ENCODE assay signal across 10 cellular contexts in genomic region chr13:99296270-99296865, GRCh38. TPM values are rescaled to one million over a fixed set of nuclear protein-coding genes. Genes with fewer than 3 reads are reported as not detected.
A peak's percentile ranks its signal among the peaks of the same experiment; 100 is the strongest.
DNase-seq lines count a peak whose midpoint lies in the region; ATAC-seq, FAIRE-seq and TF ChIP-seq lines count a peak whose summit lies in the region.
"Had no signal": no experiment of that assay in that cellular context is flagged by ENCODE, and none has a peak within 500 bp of the region (broad histone marks: within the 10 kb centered on the region; RNA-seq: fewer than 3 reads in every experiment).

No MANE protein-coding gene starts in this region.

- H3K4me3 ChIP-seq in HAP-1: no peak overlapping the region

- H3K4me1 Mint-ChIP-seq in effector memory CD8-positive, alpha-beta T cell (ENCODE audit: low read depth in 2 of 2): peaks cover 56 to 75% of the 10 kb centered on the region in 2 donors

- peak; percentile 60 for FAIRE-seq in GM12891 (lab: Jason Lieb, UNC)

- no peaks in the 10 kb centered on the region for H3K9me3 ChIP-seq in HAP-1

- H3K27me3 ChIP-seq in HAP-1 (ENCODE audit: low read depth): no peaks in the 10 kb centered on the region

- H3K4me3 Mint-ChIP-seq in effector memory CD8-positive, alpha-beta T cell: peak overlapping the region; percentile 66 to 87

- no peaks in the 10 kb centered on the region for H3K27me3 Mint-ChIP-seq in effector memory CD8-positive, alpha-beta T cell

- ATAC-seq in GM21526 (IDR thresholded peaks at IDR 0.05; ENCODE audit: low FRiP score, unreplicated experiment) (peak; percentile 37), HG03469 (IDR thresholded peaks at IDR 0.05; ENCODE audit: unreplicated experiment) (peak; percentile 41), GM19452 (IDR thresholded peaks at IDR 0.05; ENCODE audit: unreplicated experiment) (no peak)
- ATAC-seq in effector memory CD8-positive, alpha-beta T cell (replicated peaks): peak; percentile 80

- H3K4me1 ChIP-seq in HAP-1: no peaks in the 10 kb centered on the region

- H3K36me3 Mint-ChIP-seq in effector memory CD8-positive, alpha-beta T cell (ENCODE audit: insufficient read depth): peaks cover 83% of the 10 kb centered on the region

- in situ Hi-C loops in HAP-1 (cut with MboI; ENCODE audit: low sequenced_read_pairs): no loop called here

- H3K27ac Mint-ChIP-seq in effector memory CD8-positive, alpha-beta T cell: peak overlapping the region; percentile 90 to 97

- no peaks in the 10 kb centered on the region for H3K9me3 Mint-ChIP-seq in effector memory CD8-positive, alpha-beta T cell

- DNase-seq in GM12891 (ENCODE audit: insufficient read length, low spot score): no peak
- no peak for DNase-seq in effector memory CD8-positive, alpha-beta T cell
- no peak for DNase-seq in HAP-1 (ENCODE audit: low spot score in 2 of 2)
- DNase-seq in GM03348 (ENCODE audit: low spot score): no peak
- no peak for DNase-seq in amniotic stem cell (lab: John Stamatoyannopoulos, UW)
- DNase-seq: NCI-H1694 treated with DMSO at 0.1 percent for 48 hours, T1000 had no signal

- no peaks in the 10 kb centered on the region for H3K36me3 ChIP-seq in HAP-1 (replicated peaks)

- no peak for TF ChIP-seq POLR2A in GM12891 (IDR thresholded peaks at IDR 0.05; ENCODE audit: low read depth, low read length)

TF ChIP-seq in GM12891, 5 proteins besides CTCF, POLR2A, EP300 and RAD21:
- TF ChIP-seq PAX5 (IDR thresholded peaks at IDR 0.05; ENCODE audit: insufficient read depth, low read length, severe bottlenecking) (no peak), TAF1 (IDR thresholded peaks at IDR 0.05; ENCODE audit: low read depth, low read length) (no peak)

RNA-seq across cellular contexts. Expression of gene GPR183, which starts 10.8 kb away (rescaled TPM):
- 61.8 TPM for polyA plus RNA-seq in GM12891 (2012; ENCODE audit: low read depth, missing spikeins)

RNA-seq across cellular contexts. Expression of gene GPR18, which starts 38.2 kb away (rescaled TPM):
- 2.3 TPM for polyA plus RNA-seq in GM12891 (2012; ENCODE audit: low read depth, missing spikeins)
